Comparison of ENCODE assay signal across 26 cellular contexts in genomic region chr5:32013658-32014057, GRCh38.
A peak's percentile ranks its signal among the peaks of the same experiment; 100 is the strongest.
DNase-seq lines count a peak whose midpoint lies in the region; ATAC-seq and TF ChIP-seq lines count a peak whose summit lies in the region.
"Had no signal": no experiment of that assay in that cellular context is flagged by ENCODE, and none has a peak within 500 bp of the region (broad histone marks: within the 10 kb centered on the region; RNA-seq: fewer than 3 reads in every experiment).

No MANE protein-coding gene starts in this region.

- H3K4me3 ChIP-seq in GM23338 (no peak overlapping the region), neural progenitor cell (no peak overlapping the region), transverse colon (no peak overlapping the region)
- H3K4me3 ChIP-seq in CD4-positive, alpha-beta memory T cell (ENCODE audit: low read length in 2 of 2), result no peak overlapping the region
- H3K4me3 ChIP-seq: adrenal gland, coronary artery, psoas muscle, skin epidermis, thyroid gland had no signal

- no peaks in the 10 kb centered on the region for H3K9me3 Mint-ChIP-seq in GM23338
- H3K9me3 Mint-ChIP-seq in neural progenitor cell, result no peaks in the 10 kb centered on the region
- H3K9me3 Mint-ChIP-seq in CD4-positive, alpha-beta memory T cell, result no peaks in the 10 kb centered on the region
- H3K9me3 Mint-ChIP-seq: CD4-positive, alpha-beta T cell; IgD-negative memory B cell; immature natural killer cell; neural crest cell; stimulated activated naive B cell treated with anti-CD40 and anti-IgM and Interleukin-4, amounts not matched to agents 10 μg/mL and 1 μg/mL and 100 μg/mL, for 72 hours had no signal

- H3K4me2 ChIP-seq in GM23338 (peak overlapping the region; percentile 70), neural progenitor cell (peak overlapping the region; percentile 42)

- H3K4me1 Mint-ChIP-seq in GM23338, result peaks cover 47% of the 10 kb centered on the region
- peaks cover 46% of the 10 kb centered on the region for H3K4me1 Mint-ChIP-seq in neural progenitor cell
- H3K4me1 Mint-ChIP-seq in CD4-positive, alpha-beta memory T cell, result peaks cover 0 to 4% (median under 1%) of the 10 kb centered on the region in 4 donors

- H3K27ac Mint-ChIP-seq in GM23338 (no peak overlapping the region), neural progenitor cell (peak overlapping the region; percentile 13)
- no peak overlapping the region for H3K27ac Mint-ChIP-seq in CD4-positive, alpha-beta memory T cell
- H3K27ac Mint-ChIP-seq: activated CD8-positive, alpha-beta T cell treated with anti-CD3 and anti-CD28 coated beads, Interleukin-2, amount 10 ng/mL, durations not matched to agents 7 days and 5 days; CD4-positive, alpha-beta T cell; IgD-negative memory B cell; immature natural killer cell; stimulated activated naive B cell treated with anti-CD40 and anti-IgM and Interleukin-4, amounts not matched to agents 10 μg/mL and 1 μg/mL and 100 μg/mL, for 72 hours had no signal

- no peaks in the 10 kb centered on the region for H3K36me3 Mint-ChIP-seq in GM23338 (ENCODE audit: low read depth)
- no peaks in the 10 kb centered on the region for H3K36me3 Mint-ChIP-seq in neural progenitor cell
- H3K36me3 Mint-ChIP-seq in CD4-positive, alpha-beta memory T cell, result no peaks in the 10 kb centered on the region
- H3K36me3 Mint-ChIP-seq: IgD-negative memory B cell; immature natural killer cell; stimulated activated naive B cell treated with anti-CD40 and anti-IgM and Interleukin-4, amounts not matched to agents 10 μg/mL and 1 μg/mL and 100 μg/mL, for 72 hours had no signal

- no peaks in the 10 kb centered on the region for H3K36me3 ChIP-seq in GM23338 (ENCODE audit: insufficient read depth)
- no peaks in the 10 kb centered on the region for H3K36me3 ChIP-seq in neural progenitor cell
- no peaks in the 10 kb centered on the region for H3K36me3 ChIP-seq in CD4-positive, alpha-beta memory T cell (ENCODE audit: insufficient read depth, low read length)
- no peaks in the 10 kb centered on the region for H3K36me3 ChIP-seq in transverse colon
- H3K36me3 ChIP-seq: adrenal gland, thyroid gland had no signal

- H3K4me1 ChIP-seq in GM23338 (ENCODE audit: insufficient read depth) (peaks cover 53% of the 10 kb centered on the region), neural progenitor cell (peaks cover 28% of the 10 kb centered on the region), transverse colon (peaks cover 0 to 14% (median 0%) of the 10 kb centered on the region in 4 donors)
- H3K4me1 ChIP-seq in CD4-positive, alpha-beta memory T cell (ENCODE audit: insufficient read depth, low read length), result no peaks in the 10 kb centered on the region

- H3K27me3 ChIP-seq in GM23338 (ENCODE audit: insufficient read depth), result no peaks in the 10 kb centered on the region
- H3K27me3 ChIP-seq in neural progenitor cell, result no peaks in the 10 kb centered on the region
- no peaks in the 10 kb centered on the region for H3K27me3 ChIP-seq in CD4-positive, alpha-beta memory T cell (ENCODE audit: insufficient read depth, low read length)
- no peaks in the 10 kb centered on the region for H3K27me3 ChIP-seq in transverse colon
- H3K27me3 ChIP-seq: adrenal gland, thyroid gland had no signal

- no peaks in the 10 kb centered on the region for H3K9me2 ChIP-seq in GM23338 (ENCODE audit: insufficient read depth)

- CTCF ChIA-PET in CD4-positive, alpha-beta memory T cell (lab: Charles Lee; ENCODE audit: partially characterized antibody), result no interaction called here

- H3K27me3 Mint-ChIP-seq in GM23338 (ENCODE audit: insufficient read depth, low read depth, poor library complexity), result peaks cover 2% of the 10 kb centered on the region
- no peaks in the 10 kb centered on the region for H3K27me3 Mint-ChIP-seq in neural progenitor cell (ENCODE audit: insufficient read depth, low read depth)
- H3K27me3 Mint-ChIP-seq in CD4-positive, alpha-beta memory T cell, result peaks cover 0 to 1% of the 10 kb centered on the region in 2 donors
- H3K27me3 Mint-ChIP-seq: CD4-positive, alpha-beta T cell had no signal

- no peaks in the 10 kb centered on the region for H3K79me2 ChIP-seq in GM23338 (replicated peaks; ENCODE audit: insufficient read depth)
- H3K79me2 ChIP-seq in neural progenitor cell (ENCODE audit: low read depth), result no peaks in the 10 kb centered on the region

- no peak overlapping the region for H3K4me3 Mint-ChIP-seq in GM23338
- H3K4me3 Mint-ChIP-seq in neural progenitor cell, result no peak overlapping the region
- H3K4me3 Mint-ChIP-seq in CD4-positive, alpha-beta memory T cell, result no peak overlapping the region
- H3K4me3 Mint-ChIP-seq: activated CD8-positive, alpha-beta T cell treated with anti-CD3 and anti-CD28 coated beads, Interleukin-2, amount 10 ng/mL, durations not matched to agents 7 days and 5 days; CD4-positive, alpha-beta T cell; immature natural killer cell; neural crest cell; stimulated activated naive B cell treated with anti-CD40 and anti-IgM and Interleukin-4, amounts not matched to agents 10 μg/mL and 1 μg/mL and 100 μg/mL, for 72 hours had no signal

- no peak overlapping the region; the same call in 1 of the 2 replicates for H3K27ac ChIP-seq in GM23338 (ENCODE audit: low read depth)
- no peak overlapping the region for H3K27ac ChIP-seq in neural progenitor cell
- no peak overlapping the region for H3K27ac ChIP-seq in CD4-positive, alpha-beta memory T cell (ENCODE audit: low read depth, low read length)
- no peak overlapping the region for H3K27ac ChIP-seq in transverse colon
- H3K27ac ChIP-seq: adrenal gland, coronary artery, psoas muscle, skin epidermis, thyroid gland had no signal

- H4K20me1 ChIP-seq in GM23338 (replicated peaks; ENCODE audit: insufficient read depth) (no peaks in the 10 kb centered on the region), neural progenitor cell (ENCODE audit: low read depth) (no peaks in the 10 kb centered on the region)

- no peak overlapping the region; the same call in 1 of the 2 replicates for H2AFZ ChIP-seq in GM23338
- H2AFZ ChIP-seq in neural progenitor cell (replicated peaks), result no peak overlapping the region

- H3K9me3 ChIP-seq in neural progenitor cell (ENCODE audit: low read depth) (no peaks in the 10 kb centered on the region), transverse colon (no peaks in the 10 kb centered on the region)
- H3K9me3 ChIP-seq in CD4-positive, alpha-beta memory T cell (ENCODE audit: control insufficient read depth in 1 of 2, low read length in 2 of 2), result no peaks in the 10 kb centered on the region
- H3K9me3 ChIP-seq: adrenal gland, psoas muscle, thyroid gland had no signal

- POLR2A ChIA-PET in CD4-positive, alpha-beta memory T cell (lab: Charles Lee; ENCODE audit: partially characterized antibody), result no interaction called here

- peak; percentile 50 for ATAC-seq in GM23338
- no peak for ATAC-seq in GM21786 (IDR thresholded peaks at IDR 0.05; ENCODE audit: unreplicated experiment)
- ATAC-seq in GM21529 (IDR thresholded peaks at IDR 0.05; ENCODE audit: unreplicated experiment), result no peak
- ATAC-seq: activated CD8-positive, alpha-beta T cell treated with anti-CD3 and anti-CD28 coated beads, Interleukin-2, amount 10 ng/mL, durations not matched to agents 7 days and 5 days; psoas muscle; stimulated activated naive B cell treated with anti-CD40 and anti-IgM and Interleukin-4, amounts not matched to agents 10 μg/mL and 1 μg/mL and 100 μg/mL, for 72 hours had no signal

- H3K9ac ChIP-seq in neural progenitor cell, result no peak overlapping the region

- in situ Hi-C loops in transverse colon (cut with MboI; ENCODE audit: low pct_ligation_motif_present in 1 of 4, low pct_unique_long_range_greater_than_20kb in 1 of 4, low sequenced_read_pairs in 3 of 4), result no loop called here

- WGBS in transverse colon (ENCODE audit: low coverage in 1 of 2), 2 donors, result 20 to 53% methylated on average over 1 to 7 of the region's 7 CpGs

- TF ChIP-seq POLR2A in transverse colon (IDR thresholded peaks at IDR 0.05), result no peak

- no peaks in the 10 kb centered on the region; the same call in 1 of the 2 replicates for H3F3A ChIP-seq in GM23338 (replicated peaks; ENCODE audit: low read depth)
- peaks cover 7% of the 10 kb centered on the region for H3F3A ChIP-seq in neural progenitor cell (ENCODE audit: low read depth)

- TF ChIP-seq EP300 in transverse colon (IDR thresholded peaks at IDR 0.05; ENCODE audit: low read depth), result no peak

- intact Hi-C loops in CD4-positive, alpha-beta memory T cell (cut with micrococcal nuclease), result no loop called here
- intact Hi-C loops in transverse colon (cut with DNase I; ENCODE audit: low total_unique reads), result no loop called here

- TF ChIP-seq CTCF in GM23338 (conservative IDR thresholded peaks at IDR 0.05; ENCODE audit: low read depth in 2 of 2), result no peak
- no peak for TF ChIP-seq CTCF in neural progenitor cell (IDR thresholded peaks at IDR 0.05)
- no peak for TF ChIP-seq CTCF in transverse colon (IDR thresholded peaks at IDR 0.05)

- DNase-seq in GM23338 (ENCODE audit: low spot score) (no peak), NCI-H82 treated with DMSO at 0.1 percent for 48 hours (lab: John Stamatoyannopoulos, UW; ENCODE audit: unreplicated experiment) (peak; percentile 90), ecto neural progenitor cell (ENCODE audit: low spot score) (peak; percentile 69), neural progenitor cell (ENCODE audit: low spot score) (peak; percentile 38), transverse colon (no peak)
- no peak for DNase-seq in CD4-positive, alpha-beta memory T cell
- DNase-seq: activated CD4-positive, alpha-beta T cell treated with anti-CD3 and anti-CD28 coated beads for 1 hour; activated CD8-positive, alpha-beta T cell treated with anti-CD3 and anti-CD28 coated beads, Interleukin-2, amount 10 ng/mL, durations not matched to agents 7 days and 5 days; activated gamma-delta T cell treated with Interleukin-2 at 50 U/mL for 16 hours; activated T-cell treated with anti-CD3 and anti-CD28 coated beads, Interleukin-2, amount 50 U/mL, for 1 hour; adrenal gland; CD4-positive, alpha-beta T cell; GOT3; immature natural killer cell; NCI-H1417 treated with DMSO at 0.1 percent for 48 hours; NCI-H524 treated with DMSO at 0.1 percent for 48 hours; psoas muscle; stimulated activated CD4-positive, alpha-beta T cell treated with anti-CD3 and anti-CD28 coated beads, Interleukin-2, amount 100 ng/mL, for 24 hours; stimulated activated naive B cell treated with anti-CD40 and anti-IgM and Interleukin-4, amounts not matched to agents 10 μg/mL and 1 μg/mL and 100 μg/mL, for 72 hours; thyroid gland had no signal

TF ChIP-seq in GM23338, 12 proteins besides CTCF, POLR2A, EP300 and RAD21 (continues in another document):
- no peak for TF ChIP-seq STAT1 (IDR thresholded peaks at IDR 0.05; ENCODE audit: unreplicated experiment)
- no peak for TF ChIP-seq JUNB (IDR thresholded peaks at IDR 0.05; ENCODE audit: unreplicated experiment)
- no peak for TF ChIP-seq ZNF114 (CRISPR knock-in tag; IDR thresholded peaks at IDR 0.05)
- TF ChIP-seq NANOG (IDR thresholded peaks at IDR 0.05; ENCODE audit: borderline replicate concordance), result no peak

Comparison
In these comparisons a context has a peak if more than half of its experiments do, and no peak if none do; other contexts are left out.
1. DNase-seq: peak in NCI-H82 treated with DMSO at 0.1 percent for 48 hours (single experiment), ecto neural progenitor cell (single experiment) and neural progenitor cell (single experiment); none in GM23338 (single experiment), CD4-positive, alpha-beta memory T cell (0 of 5) and transverse colon (single experiment).